23 cellular contexts compared by ENCODE assay signal in the genomic region with DNA sequence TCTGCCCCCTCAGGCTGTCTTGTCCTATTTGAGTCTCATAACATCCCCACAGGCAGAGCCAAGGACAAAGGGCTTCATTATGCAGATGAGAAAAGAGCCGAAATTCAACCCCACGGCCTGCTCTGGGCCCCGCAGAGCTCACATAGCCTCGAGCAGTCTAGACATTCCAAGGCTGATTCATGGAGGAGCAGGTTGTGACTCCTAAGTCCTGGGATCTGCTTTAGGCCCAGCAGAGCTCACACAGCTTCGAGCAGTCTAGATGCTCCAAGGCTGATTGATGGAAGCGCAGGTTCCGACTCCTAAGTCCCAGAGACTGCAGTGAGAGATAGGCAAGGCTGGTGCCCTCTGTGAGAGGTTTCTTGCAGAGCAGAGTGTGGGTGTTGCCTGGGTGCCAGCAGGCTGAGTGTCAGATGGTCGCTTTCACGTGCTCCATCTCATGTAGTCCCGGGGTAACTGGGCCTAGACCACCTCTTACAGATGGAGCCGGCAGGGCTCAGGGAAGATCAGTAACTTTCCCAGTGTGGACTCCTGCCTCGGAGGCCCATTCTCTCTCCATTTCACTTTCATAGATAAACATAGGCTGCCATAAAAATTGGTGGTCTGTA.
DNase-seq lines count a peak whose midpoint lies in the region; ATAC-seq and TF ChIP-seq lines count a peak whose summit lies in the region.
"Had no signal": no experiment of that assay in that cellular context is flagged by ENCODE, and none has a peak within 500 bp of the region (broad histone marks: within the 10 kb centered on the region; RNA-seq: fewer than 3 reads in every experiment).

No MANE protein-coding gene starts in this region.

- H3K9me3 Mint-ChIP-seq in WTC11 (peaks cover 26% of the 10 kb centered on the region), type B pancreatic cell (no peaks in the 10 kb centered on the region)

- CTCF ChIA-PET in WTC11 (lab: Charles Lee), result interaction anchor here (1.1 kb wide), 1 partner anchor 20 kb away, joined by 3 read pairs; no protein-coding TSS in a partner anchor

- peaks cover 24% of the 10 kb centered on the region for H3K4me1 Mint-ChIP-seq in WTC11
- H3K4me1 Mint-ChIP-seq in type B pancreatic cell (ENCODE audit: unreplicated experiment), result no peaks in the 10 kb centered on the region
- H3K4me1 Mint-ChIP-seq: nephron; stimulated activated effector memory CD8-positive, alpha-beta T cell treated with anti-CD3 and anti-CD28 coated beads, Interleukin-12 subunit alpha, Interleukin-12 subunit beta, amount 100 ng/mL, for 72 hours had no signal

- H3K36me3 Mint-ChIP-seq in WTC11 (peaks cover 28% of the 10 kb centered on the region), type B pancreatic cell (peaks cover 22% of the 10 kb centered on the region)
- H3K36me3 Mint-ChIP-seq: stimulated activated effector memory CD8-positive, alpha-beta T cell treated with anti-CD3 and anti-CD28 coated beads, Interleukin-12 subunit alpha, Interleukin-12 subunit beta, amount 100 ng/mL, for 72 hours; T-cell had no signal

- peak; percentile 60 for DNase-seq in M059J (ENCODE audit: low read depth)
- DNase-seq in WTC11 (ENCODE audit: low spot score), result no peak
- DNase-seq in islet precursor cell, result peak; percentile 94
- DNase-seq in type B pancreatic cell (ENCODE audit: extremely low spot score, unreplicated experiment), result no peak
- no peak for DNase-seq in COLO829 (ENCODE audit: low spot score)
- DNase-seq in A172 (ENCODE audit: low spot score), result no peak
- DNase-seq: activated CD4-positive, alpha-beta T cell treated with anti-CD3 and anti-CD28 coated beads for 36 hours; brain microvascular endothelial cell; CD4-positive, alpha-beta T cell; GF-D8; left ventricle myocardium inferior; MV-4-11; NCI-H1694; NCI-H2171 treated with DMSO at 0.1 percent for 48 hours; NCI-H526; SHP77 treated with DMSO at 0.1 percent for 48 hours; stimulated activated CD4-positive, alpha-beta T cell treated with anti-CD3 and anti-CD28 coated beads, Interleukin-2, amount 100 ng/mL, for 24 hours; T-cell had no signal

- POLR2A ChIA-PET in WTC11 (lab: Charles Lee), result no interaction called here

- TF ChIP-seq CTCF in WTC11 (IDR thresholded peaks at IDR 0.05), result no peak
- no peak for TF ChIP-seq CTCF in type B pancreatic cell (conservative IDR thresholded peaks at IDR 0.05)

- no peak overlapping the region for H3K27ac Mint-ChIP-seq in WTC11
- peak overlapping the region; percentile 21 for H3K27ac Mint-ChIP-seq in type B pancreatic cell
- H3K27ac Mint-ChIP-seq: activated CD4-positive, alpha-beta T cell treated with anti-CD3 and anti-CD28 coated beads for 36 hours; activated naive CD8-positive, alpha-beta T cell; activated T-helper 1 cell treated with anti-CD3 and anti-CD28 coated beads, Interleukin-12 subunit alpha, Interleukin-12 subunit beta, Interleukin-2, Interleukin-4 antibody, amounts not matched to agents 30 ng/mL and 10 ng/mL and 1 ng/mL, durations not matched to agents 14 hours and 24 hours and 36 hours; CD4-positive, alpha-beta T cell; nephron; stimulated activated effector memory CD8-positive, alpha-beta T cell treated with anti-CD3 and anti-CD28 coated beads, Interleukin-12 subunit alpha, Interleukin-12 subunit beta, amount 100 ng/mL, for 72 hours; T-cell had no signal

- H3K27me3 Mint-ChIP-seq in WTC11 (ENCODE audit: low read depth) (no peaks in the 10 kb centered on the region; the same call in 1 of the 2 replicates), type B pancreatic cell (no peaks in the 10 kb centered on the region)
- H3K27me3 Mint-ChIP-seq: activated CD4-positive, alpha-beta T cell treated with anti-CD3 and anti-CD28 coated beads for 36 hours; CD4-positive, alpha-beta T cell; T-cell had no signal

- peak; percentile 75 for ATAC-seq in WTC11
- no peak for ATAC-seq in GM18858 (IDR thresholded peaks at IDR 0.05; ENCODE audit: unreplicated experiment)
- ATAC-seq: activated CD4-positive, alpha-beta T cell treated with anti-CD3 and anti-CD28 coated beads for 36 hours; stimulated activated effector memory CD8-positive, alpha-beta T cell treated with anti-CD3 and anti-CD28 coated beads, Interleukin-12 subunit alpha, Interleukin-12 subunit beta, amount 100 ng/mL, for 72 hours; T-cell had no signal

- H3K4me3 Mint-ChIP-seq in WTC11 (no peak overlapping the region), type B pancreatic cell (no peak overlapping the region)
- H3K4me3 Mint-ChIP-seq: activated CD4-positive, alpha-beta T cell treated with anti-CD3 and anti-CD28 coated beads for 36 hours; activated naive CD8-positive, alpha-beta T cell; activated T-helper 1 cell treated with anti-CD3 and anti-CD28 coated beads, Interleukin-12 subunit alpha, Interleukin-12 subunit beta, Interleukin-2, Interleukin-4 antibody, amounts not matched to agents 30 ng/mL and 10 ng/mL and 1 ng/mL, durations not matched to agents 14 hours and 24 hours and 36 hours; CD4-positive, alpha-beta T cell; nephron; stimulated activated effector memory CD8-positive, alpha-beta T cell treated with anti-CD3 and anti-CD28 coated beads, Interleukin-12 subunit alpha, Interleukin-12 subunit beta, amount 100 ng/mL, for 72 hours; T-cell had no signal

TF ChIP-seq in WTC11, 78 proteins besides CTCF, POLR2A, EP300 and RAD21:
- no peak for TF ChIP-seq ZNF219 (CRISPR knock-in tag; IDR thresholded peaks at IDR 0.05; ENCODE audit: borderline replicate concordance)
- TF ChIP-seq, protein P1, sequence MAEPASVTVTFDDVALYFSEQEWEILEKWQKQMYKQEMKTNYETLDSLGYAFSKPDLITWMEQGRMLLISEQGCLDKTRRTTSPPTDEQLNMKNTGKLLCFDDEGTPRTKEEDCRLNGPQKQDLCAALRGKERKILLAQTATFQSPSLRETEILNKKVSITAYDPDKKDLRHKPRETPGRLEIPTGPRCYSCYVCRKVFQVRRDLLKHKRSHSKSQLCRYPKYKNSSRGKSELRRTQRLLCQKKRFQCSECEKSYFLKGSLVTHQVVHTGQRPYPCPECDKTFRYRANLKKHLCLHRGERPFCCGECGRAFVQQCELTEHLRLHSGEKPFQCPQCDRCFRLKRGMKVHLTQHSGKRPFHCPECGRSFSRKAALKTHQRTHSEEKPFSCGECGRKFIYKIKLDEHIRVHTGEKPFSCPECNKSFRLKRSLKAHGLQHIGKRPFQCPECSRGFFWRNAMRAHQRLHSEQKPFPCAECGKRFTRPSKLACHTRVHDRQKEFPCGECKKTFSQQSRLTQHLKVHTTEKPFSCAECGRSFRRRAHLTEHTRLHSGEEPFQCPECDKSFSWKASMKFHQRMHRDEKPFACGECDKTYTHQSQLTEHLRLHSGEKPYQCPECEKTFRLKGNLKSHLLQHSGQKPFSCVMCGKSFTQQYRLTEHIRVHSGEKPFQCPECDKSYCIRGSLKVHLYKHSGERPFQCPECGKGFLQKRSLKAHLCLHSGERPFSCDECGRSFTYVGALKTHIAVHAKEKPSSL (CRISPR knock-in tag; conservative IDR thresholded peaks at IDR 0.05), result no peak

Comparison
In these comparisons a context has a peak if more than half of its experiments do, and no peak if none do; other contexts are left out.
1. DNase-seq: peak in M059J (single experiment) and islet precursor cell (single experiment); none in WTC11 (single experiment), type B pancreatic cell (single experiment), COLO829 (single experiment) and A172 (single experiment).